In genomic region chr6:117534974-117535373, GRCh38 we compare ENCODE assay signal across 16 cellular contexts. TPM values are rescaled to one million over a fixed set of nuclear protein-coding genes. Genes with fewer than 3 reads are reported as not detected.
DNase-seq lines count a peak whose midpoint lies in the region; ATAC-seq and TF ChIP-seq lines count a peak whose summit lies in the region.
"Had no signal": no experiment of that assay in that cellular context is flagged by ENCODE, and none has a peak within 500 bp of the region (broad histone marks: within the 10 kb centered on the region; RNA-seq: fewer than 3 reads in every experiment).

No MANE protein-coding gene starts in this region.

- H3K4me3 Mint-ChIP-seq in endothelial cell (ENCODE audit: unreplicated experiment) = peak overlapping the region; percentile 60
- H3K4me3 Mint-ChIP-seq: IgD-negative memory B cell had no signal

- no peak for DNase-seq in Right ventricle myocardium inferior (ENCODE audit: missing footprints)
- no peak for DNase-seq in right atrium auricular region (ENCODE audit: low spot score)
- DNase-seq in endothelial cell (ENCODE audit: low spot score) = no peak
- no peak for DNase-seq in lower lobe of right lung
- no peak for DNase-seq in sciatic nerve (ENCODE audit: low spot score)
- no peak for DNase-seq in HCEC 1CT
- DNase-seq in amygdala (lab: John Stamatoyannopoulos, UW) = no peak
- no peak for DNase-seq in GDM1 (lab: John Stamatoyannopoulos, UW)
- DNase-seq: C1 segment of cervical spinal cord, DMS153, NCI-H187 treated with DMSO at 0.1 percent for 48 hours, NCI-H446, NCI-H748 treated with DMSO at 0.1 percent for 48 hours, Peyer's patch had no signal

- H3K9me3 Mint-ChIP-seq in endothelial cell (ENCODE audit: unreplicated experiment) = no peaks in the 10 kb centered on the region
- H3K9me3 Mint-ChIP-seq: IgD-negative memory B cell had no signal

- H3K4me1 ChIP-seq in right atrium auricular region = peaks cover 0 to 5% of the 10 kb centered on the region in 2 donors
- no peaks in the 10 kb centered on the region for H3K4me1 ChIP-seq in lower lobe of right lung
- H3K4me1 ChIP-seq: Peyer's patch had no signal

- intact Hi-C loops in Right ventricle myocardium inferior (cut with DNase I) (no loop called here), lower lobe of right lung (cut with DNase I) (no loop called here), sciatic nerve (cut with DNase I) (no loop called here)

- H3K27me3 ChIP-seq in right atrium auricular region (no peaks in the 10 kb centered on the region), lower lobe of right lung (ENCODE audit: low read depth) (no peaks in the 10 kb centered on the region)
- H3K27me3 ChIP-seq: Peyer's patch had no signal

- peaks cover 54% of the 10 kb centered on the region for H3K36me3 Mint-ChIP-seq in endothelial cell (ENCODE audit: low read depth, unreplicated experiment)

- peaks cover 44% of the 10 kb centered on the region for H3K4me1 Mint-ChIP-seq in endothelial cell (ENCODE audit: unreplicated experiment)
- H3K4me1 Mint-ChIP-seq: IgD-negative memory B cell had no signal

- peak overlapping the region; percentile 99 for H3K27ac Mint-ChIP-seq in endothelial cell (ENCODE audit: unreplicated experiment)
- H3K27ac Mint-ChIP-seq: IgD-negative memory B cell had no signal

- H3K27ac ChIP-seq in right atrium auricular region (no peak overlapping the region), lower lobe of right lung (peak overlapping the region; percentile 25)
- H3K27ac ChIP-seq: 22Rv1, Peyer's patch had no signal

- TF ChIP-seq CTCF in right atrium auricular region (IDR thresholded peaks at IDR 0.05) (no peak), endothelial cell (IDR thresholded peaks at IDR 0.05; ENCODE audit: unreplicated experiment) (no peak), lower lobe of right lung (IDR thresholded peaks at IDR 0.05) (no peak)

- ATAC-seq in Right ventricle myocardium inferior (peak; percentile 67), lower lobe of right lung (no peak), sciatic nerve (peak; percentile 60)

- peaks cover 3% of the 10 kb centered on the region for H3K27me3 Mint-ChIP-seq in endothelial cell (ENCODE audit: unreplicated experiment)

- no peaks in the 10 kb centered on the region for H3K9me3 ChIP-seq in right atrium auricular region
- H3K9me3 ChIP-seq in lower lobe of right lung = no peaks in the 10 kb centered on the region
- H3K9me3 ChIP-seq: Peyer's patch had no signal

- H3K36me3 ChIP-seq in right atrium auricular region (peaks cover under 1% of the 10 kb centered on the region), lower lobe of right lung (peaks cover 16% of the 10 kb centered on the region)

- H3K4me3 ChIP-seq in right atrium auricular region (no peak overlapping the region), lower lobe of right lung (no peak overlapping the region)
- H3K4me3 ChIP-seq: Peyer's patch had no signal

RNA-seq across cellular contexts. Expression of gene DCBLD1, which starts 52.5 kb away (rescaled TPM):
- total RNA-seq in Right ventricle myocardium inferior (6.1 TPM), right atrium auricular region (1 to 10 TPM; 6.3 to 7.1 TPM), endothelial cell (ENCODE audit: unreplicated experiment) (203 TPM), lower lobe of right lung (18.3 TPM), sciatic nerve (13.6 TPM)

Comparison
In these comparisons a context has a peak if more than half of its experiments do, and no peak if none do; other contexts are left out.
1. ATAC-seq: peak in Right ventricle myocardium inferior (single experiment) and sciatic nerve (single experiment); none in lower lobe of right lung (0 of 2).
2. RNA of gene DCBLD1, which starts 52.5 kb away (total RNA-seq): 203 TPM in endothelial cell (single experiment); 18.3 TPM in lower lobe of right lung (single experiment), 13.6 TPM in sciatic nerve (single experiment), 6.3 to 7.1 TPM in right atrium auricular region and 6.1 TPM in Right ventricle myocardium inferior (single experiment); every median in the first group is over 10 times any median in the second.